7 cellular contexts compared by ENCODE assay signal in genomic region chr7:2633538-2634264, GRCh38. TPM values are rescaled to one million over a fixed set of nuclear protein-coding genes. Genes with fewer than 3 reads are reported as not detected.
DNase-seq lines count a peak whose midpoint lies in the region; ATAC-seq and TF ChIP-seq lines count a peak whose summit lies in the region.

No MANE protein-coding gene starts in this region.

- H3K4me1 ChIP-seq in body of pancreas, result peaks cover 63% of the 10 kb centered on the region

- ATAC-seq in body of pancreas (no peak), GM21529 (IDR thresholded peaks at IDR 0.05; ENCODE audit: unreplicated experiment) (no peak)

- no peak overlapping the region for H3K4me3 ChIP-seq in body of pancreas

- POLR2A ChIA-PET in RWPE1 (lab: Yijun Ruan, JAX; ENCODE audit: low non-redundant PET) (interaction anchor here (0.7 kb wide), 1 partner anchor 61 kb away, joined by 3 read pairs; no protein-coding TSS in a partner anchor), GM10248 (lab: Yijun Ruan, JAX) (no interaction called here)

- H3K27ac ChIP-seq in RWPE1 (peak overlapping the region; percentile 98), body of pancreas (peak overlapping the region; percentile 33 to 86 (median 82))

- H3K9me3 ChIP-seq in body of pancreas, result no peaks in the 10 kb centered on the region

- DNase-seq in RWPE1 (ENCODE audit: low spot score) (peak; percentile 70), body of pancreas (peak in 1 of 4 donors; percentile 54), islet precursor cell (peak; percentile 95), GM10248 (ENCODE audit: extremely low spot score) (no peak)
- DNase-seq in stimulated activated CD4-positive, alpha-beta T cell treated with anti-CD3 and anti-CD28 coated beads, Interleukin-12 subunit alpha, Interleukin-12 subunit beta, amount 100 ng/mL, for 4 hours, result peak; percentile 35

- no peak for TF ChIP-seq CTCF in RWPE1 (conservative IDR thresholded peaks at IDR 0.05; ENCODE audit: low read depth)
- no peak for TF ChIP-seq CTCF in body of pancreas (IDR thresholded peaks at IDR 0.05)
- TF ChIP-seq CTCF in GM10248 (IDR thresholded peaks at IDR 0.05; ENCODE audit: control extremely low read depth, extremely low read depth, low read depth, missing control alignments), result no peak

- no peaks in the 10 kb centered on the region for H3K36me3 ChIP-seq in body of pancreas (replicated peaks in 1 of 2; ENCODE audit: insufficient read depth in 1 of 2, low read depth in 2 of 2)

- no peaks in the 10 kb centered on the region for H3K27me3 ChIP-seq in body of pancreas

- 33 to 41% methylated on average over 4 to 20 of the region's 22 CpGs for WGBS in body of pancreas, 2 donors

- CTCF ChIA-PET in RWPE1 (lab: Yijun Ruan, JAX), result no interaction called here
- CTCF ChIA-PET in GM10248 (lab: Yijun Ruan, JAX), result no interaction called here

- intact Hi-C loops in body of pancreas (cut with DNase I), result no loop called here

- TF ChIP-seq POLR2A in GM19099 (IDR thresholded peaks at IDR 0.05; ENCODE audit: extremely low read depth, insufficient read length, low read depth) (peak; percentile 30), body of pancreas (IDR thresholded peaks at IDR 0.05) (peak in 2 of 3 donors; percentile 34 to 48)

RNA-seq across cellular contexts. Expression of gene TTYH3, which starts 1.9 kb away (rescaled TPM):
- 10 to 100 TPM; 11.2 to 32.0 TPM for total RNA-seq in body of pancreas

RNA-seq across cellular contexts. Expression of gene AMZ1, which starts 54.3 kb away (rescaled TPM):
- not detected for total RNA-seq in body of pancreas
